23 cellular contexts compared by ENCODE assay signal in genomic region chr5:34011521-34011920, GRCh38. TPM values are rescaled to one million over a fixed set of nuclear protein-coding genes. Genes with fewer than 3 reads are reported as not detected.
"Had no signal": no experiment of that assay in that cellular context is flagged by ENCODE, and none has a peak within 500 bp of the region (broad histone marks: within the 10 kb centered on the region; RNA-seq: fewer than 3 reads in every experiment).

No MANE protein-coding gene starts in this region.

- H3K36me3 Mint-ChIP-seq: activated CD4-positive, alpha-beta memory T cell treated with anti-CD3 and anti-CD28 coated beads for 36 hours had no signal

- H3K9me3 Mint-ChIP-seq: activated naive CD4-positive, alpha-beta T cell treated with anti-CD3 and anti-CD28 coated beads for 36 hours had no signal

- H3K27me3 ChIP-seq: gastrocnemius medialis, heart left ventricle, spleen, upper lobe of left lung had no signal

- H3K9me3 ChIP-seq: gastrocnemius medialis, heart left ventricle, prostate gland, spleen, upper lobe of left lung had no signal

- H3K36me3 ChIP-seq: gastrocnemius medialis, heart left ventricle, prostate gland, spleen, upper lobe of left lung had no signal

- H3K27ac Mint-ChIP-seq: activated B cell treated with CpG ODN at 0.5 μM for 24 hours; activated CD4-positive, alpha-beta memory T cell treated with anti-CD3 and anti-CD28 coated beads for 36 hours; activated CD4-positive, alpha-beta T cell treated with anti-CD3 and anti-CD28 coated beads for 36 hours; activated naive CD4-positive, alpha-beta T cell treated with anti-CD3 and anti-CD28 coated beads for 36 hours; activated T-cell treated with anti-CD3 and anti-CD28 coated beads, Interleukin-2, amount 50 U/mL, for 72 hours; natural killer cell treated with Interleukin-12 subunit alpha and Interleukin-12 subunit beta and Interleukin-15 and Interleukin-18, amount 100 ng/mL, for 72 hours; T-helper 1 cell treated with Interleukin-12 subunit alpha and Interleukin-12 subunit beta and Interleukin-4 antibody, amounts not matched to agents 30 μg/mL and 1 μg/mL, for 36 hours had no signal

- H3K27ac ChIP-seq: epithelial cell of prostate, gastrocnemius medialis, heart left ventricle, prostate gland, spleen, upper lobe of left lung had no signal

- DNase-seq: activated B cell treated with CpG ODN at 0.5 μM for 24 hours; activated CD4-positive, alpha-beta memory T cell treated with anti-CD3 and anti-CD28 coated beads for 36 hours; activated CD4-positive, alpha-beta T cell treated with anti-CD3 and anti-CD28 coated beads for 36 hours; activated effector memory CD4-positive, alpha-beta T cell treated with Interleukin-2 at 50 U/mL for 16 hours; activated naive CD4-positive, alpha-beta T cell treated with anti-CD3 and anti-CD28 coated beads for 36 hours; activated T-cell treated with anti-CD3 and anti-CD28 coated beads, Interleukin-2, amount 50 U/mL, for 72 hours; amygdala; gastrocnemius medialis; heart left ventricle; left ventricle myocardium superior; mammary epithelial cell; midbrain; spleen; stimulated activated CD4-positive, alpha-beta T cell treated with anti-CD3 and anti-CD28 coated beads, Interleukin-4, amount 100 ng/mL, for 24 hours; stimulated activated naive CD4-positive, alpha-beta T cell treated with Interleukin-2 at 50 U/mL for 16 hours; T1000 had no signal

- H3K4me3 ChIP-seq: gastrocnemius medialis, heart left ventricle, prostate gland, spleen, upper lobe of left lung had no signal

- H3K4me1 ChIP-seq: prostate gland had no signal

- H3K27me3 Mint-ChIP-seq: activated B cell treated with CpG ODN at 0.5 μM for 24 hours; activated CD4-positive, alpha-beta memory T cell treated with anti-CD3 and anti-CD28 coated beads for 36 hours; activated CD4-positive, alpha-beta T cell treated with anti-CD3 and anti-CD28 coated beads for 36 hours; natural killer cell treated with Interleukin-12 subunit alpha and Interleukin-12 subunit beta and Interleukin-15 and Interleukin-18, amount 100 ng/mL, for 72 hours had no signal

- H3K4me3 Mint-ChIP-seq: activated B cell treated with CpG ODN at 0.5 μM for 24 hours; activated CD4-positive, alpha-beta memory T cell treated with anti-CD3 and anti-CD28 coated beads for 36 hours; activated CD4-positive, alpha-beta T cell treated with anti-CD3 and anti-CD28 coated beads for 36 hours; activated naive CD4-positive, alpha-beta T cell treated with anti-CD3 and anti-CD28 coated beads for 36 hours; activated T-cell treated with anti-CD3 and anti-CD28 coated beads, Interleukin-2, amount 50 U/mL, for 72 hours; natural killer cell treated with Interleukin-12 subunit alpha and Interleukin-12 subunit beta and Interleukin-15 and Interleukin-18, amount 100 ng/mL, for 72 hours; T-helper 1 cell treated with Interleukin-12 subunit alpha and Interleukin-12 subunit beta and Interleukin-4 antibody, amounts not matched to agents 30 μg/mL and 1 μg/mL, for 36 hours had no signal

RNA-seq across cellular contexts. Expression of gene SLC45A2, which starts 27.0 kb away (rescaled TPM):
- total RNA-seq: activated B cell treated with CpG ODN at 0.5 μM for 24 hours; activated CD4-positive, alpha-beta memory T cell treated with anti-CD3 and anti-CD28 coated beads for 36 hours; activated CD4-positive, alpha-beta T cell treated with anti-CD3 and anti-CD28 coated beads for 36 hours; activated naive CD4-positive, alpha-beta T cell treated with anti-CD3 and anti-CD28 coated beads for 36 hours; activated T-cell treated with anti-CD3 and anti-CD28 coated beads, Interleukin-2, amount 50 U/mL, for 72 hours; gastrocnemius medialis; left ventricle myocardium superior; osteocyte; subcutaneous adipose tissue had no signal
